ENCODE assay signal across 20 cellular contexts in the genomic region with DNA sequence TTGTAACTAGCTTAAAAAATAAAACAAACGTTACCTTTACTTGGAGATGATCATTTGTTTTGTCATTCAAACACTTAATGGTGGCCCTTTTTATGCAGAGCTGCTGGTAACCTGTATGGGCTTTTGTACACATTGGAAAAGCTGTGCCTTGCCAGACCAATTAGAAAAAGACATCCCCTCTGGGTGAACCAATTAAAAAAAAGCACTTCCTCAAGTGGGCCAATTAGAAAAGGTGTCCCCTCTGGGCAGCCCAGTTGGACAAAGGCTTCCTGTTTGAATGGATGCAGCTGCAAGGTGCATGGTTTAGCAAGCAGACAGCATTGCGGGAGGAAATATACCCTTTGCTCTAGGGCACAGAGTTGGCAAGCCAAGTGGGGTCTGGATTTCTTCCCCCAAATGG. TPM values are rescaled to one million over a fixed set of nuclear protein-coding genes. Genes with fewer than 3 reads are reported as not detected.
A peak's percentile ranks its signal among the peaks of the same experiment; 100 is the strongest.
DNase-seq lines count a peak whose midpoint lies in the region; ATAC-seq and TF ChIP-seq lines count a peak whose summit lies in the region.
"Had no signal": no experiment of that assay in that cellular context is flagged by ENCODE, and none has a peak within 500 bp of the region (broad histone marks: within the 10 kb centered on the region; RNA-seq: fewer than 3 reads in every experiment).

No MANE protein-coding gene starts in this region.

- no peak overlapping the region for H3K4ac ChIP-seq in mesendoderm (ENCODE audit: low read depth, low read length)

- H2BK5ac ChIP-seq in mesendoderm (ENCODE audit: low read length): no peak overlapping the region

- peaks cover 4% of the 10 kb centered on the region for H3K79me1 ChIP-seq in mesendoderm (ENCODE audit: low read length)

- peak overlapping the region; percentile 22 for H3K56ac ChIP-seq in mesendoderm (ENCODE audit: low read length)

- H2BK15ac ChIP-seq in mesendoderm (replicated peaks; ENCODE audit: low read depth): no peak overlapping the region

- no peaks in the 10 kb centered on the region for H3K27me3 ChIP-seq in cardiac muscle cell
- no peaks in the 10 kb centered on the region for H3K27me3 ChIP-seq in mesendoderm (ENCODE audit: insufficient read depth, low read length, poor library complexity)
- H3K27me3 ChIP-seq in uterus: no peaks in the 10 kb centered on the region
- H3K27me3 ChIP-seq: BLaER1 treated with 17β-estradiol and CSF1 and Interleukin-3, amounts not matched to agents 10 nM and 100 nM had no signal

- no CpG with 5 or more reads among the region's 2 CpGs for WGBS in mesendoderm (ENCODE audit: extremely low coverage, insufficient coverage, low lambda C conversion rate)

- H3K27ac ChIP-seq in cardiac muscle cell (peak overlapping the region; percentile 67), mesendoderm (ENCODE audit: low read depth, low read length) (no peak overlapping the region), uterus (peak overlapping the region; percentile 72 to 83)
- H3K27ac ChIP-seq: BLaER1 treated with 17β-estradiol and CSF1 and Interleukin-3, amounts not matched to agents 10 nM and 100 nM; esophagus squamous epithelium had no signal

- TF ChIP-seq POLR2A in uterus (IDR thresholded peaks at IDR 0.05): no peak

- H3K23ac ChIP-seq in mesendoderm (ENCODE audit: low read length): no peak overlapping the region

- no peak overlapping the region for H2AK5ac ChIP-seq in mesendoderm (ENCODE audit: low read length)

- no peak for TF ChIP-seq CTCF in cardiac muscle cell (IDR thresholded peaks at IDR 0.05; ENCODE audit: low read depth, low read length)
- TF ChIP-seq CTCF in uterus (IDR thresholded peaks at IDR 0.05): no peak

- ATAC-seq in HG02885 (IDR thresholded peaks at IDR 0.05; ENCODE audit: poor library complexity, unreplicated experiment): no peak
- ATAC-seq: gastroesophageal sphincter; naive thymus-derived CD8-positive, alpha-beta T cell had no signal

- peaks cover 4% of the 10 kb centered on the region for H3K79me2 ChIP-seq in mesendoderm (ENCODE audit: control insufficient read depth, insufficient read depth, low read length)

- no peak overlapping the region for H3K18ac ChIP-seq in mesendoderm (ENCODE audit: low read length)

- H3K36me3 ChIP-seq in cardiac muscle cell: no peaks in the 10 kb centered on the region
- no peaks in the 10 kb centered on the region for H3K36me3 ChIP-seq in mesendoderm (ENCODE audit: control insufficient read depth, insufficient read depth, low read length)
- H3K36me3 ChIP-seq in uterus: no peaks in the 10 kb centered on the region
- H3K36me3 ChIP-seq: BLaER1 treated with 17β-estradiol and CSF1 and Interleukin-3, amounts not matched to agents 10 nM and 100 nM; esophagus squamous epithelium; gastroesophageal sphincter had no signal

- H3K4me3 ChIP-seq in cardiac muscle cell (no peak overlapping the region), mesendoderm (ENCODE audit: low read length) (no peak overlapping the region), uterus (no peak overlapping the region)
- H3K4me3 ChIP-seq: BLaER1 treated with 17β-estradiol and CSF1 and Interleukin-3, amounts not matched to agents 10 nM and 100 nM; esophagus squamous epithelium; gastroesophageal sphincter had no signal

- no peak overlapping the region for H3K4me2 ChIP-seq in mesendoderm (ENCODE audit: low read length)
- H3K4me2 ChIP-seq: BLaER1 treated with 17β-estradiol and CSF1 and Interleukin-3, amounts not matched to agents 10 nM and 100 nM had no signal

- H3K9me3 ChIP-seq in cardiac muscle cell (ENCODE audit: low read depth): no peaks in the 10 kb centered on the region
- H3K9me3 ChIP-seq in uterus: no peaks in the 10 kb centered on the region
- H3K9me3 ChIP-seq: esophagus squamous epithelium, gastroesophageal sphincter had no signal

- H4K5ac ChIP-seq in mesendoderm (ENCODE audit: low read length): no peak overlapping the region

- no peak for DNase-seq in cardiac muscle cell (ENCODE audit: low read depth in 1 of 2, low spot score in 1 of 2)
- DNase-seq in cardiac septum (ENCODE audit: low spot score): no peak
- DNase-seq in NCI-H748 treated with DMSO at 0.1 percent for 48 hours (lab: John Stamatoyannopoulos, UW): peak; percentile 5
- peak; percentile 27 for DNase-seq in mesendoderm
- DNase-seq in uterus: no peak
- no peak for DNase-seq in SIG-M5 treated with dmso at 0.1 percent for 504 hours (lab: John Stamatoyannopoulos, UW; ENCODE audit: unreplicated experiment)
- DNase-seq in stimulated activated CD4-positive, alpha-beta T cell treated with anti-CD3 and anti-CD28 coated beads, Interleukin-4, amount 100 ng/mL, for 1 hour: no peak
- DNase-seq: ACHN; activated B cell treated with CpG ODN at 0.5 μM for 24 hours; activated CD4-positive, alpha-beta memory T cell treated with anti-CD3 and anti-CD28 coated beads for 36 hours; activated effector memory CD4-positive, alpha-beta T cell treated with Interleukin-2 at 50 U/mL for 16 hours; esophagus squamous epithelium; kidney glomerular epithelial cell; naive thymus-derived CD8-positive, alpha-beta T cell; NCI-H1930; NCI-H510A treated with DMSO at 0.1 percent for 48 hours; substantia nigra had no signal

- H3K4me1 ChIP-seq in cardiac muscle cell (ENCODE audit: low read depth) (peaks cover 31% of the 10 kb centered on the region), mesendoderm (ENCODE audit: control insufficient read depth, low read depth, low read length) (peaks cover 17% of the 10 kb centered on the region), uterus (no peaks in the 10 kb centered on the region)
- H3K4me1 ChIP-seq: gastroesophageal sphincter had no signal

- intact Hi-C loops in cardiac septum (cut with DNase I) (no loop called here), uterus (cut with DNase I; ENCODE audit: low total_unique reads) (no loop called here)

- H4K8ac ChIP-seq in mesendoderm (ENCODE audit: low read depth, low read length): no peak overlapping the region

- H2BK120ac ChIP-seq in mesendoderm (ENCODE audit: low read depth, low read length): no peak overlapping the region

- no peak overlapping the region for H3K9ac ChIP-seq in mesendoderm (ENCODE audit: low read length)
- H3K9ac ChIP-seq: BLaER1 treated with 17β-estradiol and CSF1 and Interleukin-3, amounts not matched to agents 10 nM and 100 nM had no signal

RNA-seq across cellular contexts. Expression of a gene that starts 21.6 kb away (rescaled TPM):
- 6.7 and 8.0 TPM in 2 replicates for total RNA-seq in cardiac muscle cell
- 9.2 and 13.2 TPM in 2 replicates for polyA plus RNA-seq in cardiac muscle cell
- total RNA-seq in cardiac septum: 0.73 TPM
- 7.3 TPM for polyA plus RNA-seq in mesendoderm (2013, experiment 1 of 2)
- polyA plus RNA-seq in mesendoderm (2013, experiment 2 of 2): 7.1 TPM
- total RNA-seq in uterus: 1 to 10 TPM; 1.5 to 8.8 (median 4.6) TPM

Comparison
In these comparisons a context has a peak if more than half of its experiments do, and no peak if none do; other contexts are left out.
1. DNase-seq: peak in NCI-H748 treated with DMSO at 0.1 percent for 48 hours (single experiment) and mesendoderm (single experiment); none in cardiac muscle cell (0 of 2), cardiac septum (single experiment), uterus (0 of 2), SIG-M5 treated with dmso at 0.1 percent for 504 hours (single experiment) and stimulated activated CD4-positive, alpha-beta T cell treated with anti-CD3 and anti-CD28 coated beads, Interleukin-4, amount 100 ng/mL, for 1 hour (single experiment).